ENCODE assay signal across 17 cellular contexts in genomic region chr2:156903335-156903734, GRCh38.
DNase-seq lines count a peak whose midpoint lies in the region; ATAC-seq and TF ChIP-seq lines count a peak whose summit lies in the region.
"Had no signal": no experiment of that assay in that cellular context is flagged by ENCODE, and none has a peak within 500 bp of the region (broad histone marks: within the 10 kb centered on the region; RNA-seq: fewer than 3 reads in every experiment).

No MANE protein-coding gene starts in this region.

- H3K4ac ChIP-seq in IMR-90 (ENCODE audit: low read depth, low read length) = no peak overlapping the region

- H4K5ac ChIP-seq in IMR-90 (ENCODE audit: low read depth, low read length) = no peak overlapping the region

- H2BK120ac ChIP-seq in IMR-90 (ENCODE audit: low read depth, low read length) = no peak overlapping the region

- no peaks in the 10 kb centered on the region for H3K36me3 Mint-ChIP-seq in activated CD4-positive, alpha-beta T cell treated with anti-CD3 and anti-CD28 coated beads, Interleukin-2, amount 10 ng/mL, durations not matched to agents 24 days and 14 days (ENCODE audit: low read depth)

- H3K9me1 ChIP-seq in IMR-90 (ENCODE audit: insufficient read depth, low read length) = no peaks in the 10 kb centered on the region

- no peak overlapping the region for H2AK9ac ChIP-seq in IMR-90 (replicated peaks; ENCODE audit: low read depth, low read length, poor library complexity)

- peaks cover 1% of the 10 kb centered on the region; the same call in 1 of the 2 replicates for H3K4me1 ChIP-seq in IMR-90 (ENCODE audit: control insufficient read depth, insufficient read depth, low read length)
- peaks cover 16% of the 10 kb centered on the region for H3K4me1 ChIP-seq in adipocyte (ENCODE audit: control insufficient read depth, insufficient read depth, low read length)
- H3K4me1 ChIP-seq: Peyer's patch had no signal

- BruUV-seq in IMR-90 (replicated peaks; lab: Mats Ljungman, UMichigan) = no TSS peak

- no peak overlapping the region for H3K27ac ChIP-seq in IMR-90 (ENCODE audit: insufficient read depth, low read length)
- H3K27ac ChIP-seq: Peyer's patch had no signal

- H3K9me3 ChIP-seq in IMR-90 (ENCODE audit: control insufficient read depth, insufficient read depth, low read length) (no peaks in the 10 kb centered on the region), adipocyte (ENCODE audit: control insufficient read depth, low read length) (no peaks in the 10 kb centered on the region)
- H3K9me3 ChIP-seq: Peyer's patch had no signal

- ATAC-seq in IMR-90 (ENCODE audit: low read depth) (peak; percentile 51), left colon (no peak)
- ATAC-seq: GM12878, GM23338, K562 had no signal

- H4K8ac ChIP-seq in IMR-90 (ENCODE audit: low read depth in 2 of 2, low read length in 2 of 2) = no peak overlapping the region

- no peak overlapping the region for H2BK15ac ChIP-seq in IMR-90 (ENCODE audit: low read depth, low read length)

- H3K79me1 ChIP-seq in IMR-90 (ENCODE audit: low read depth in 1 of 2, low read length in 2 of 2) = no peaks in the 10 kb centered on the region

- H3K4me3 ChIP-seq in IMR-90 (ENCODE audit: insufficient read depth, low read depth, low read length) (no peak overlapping the region), adipocyte (ENCODE audit: low read length) (no peak overlapping the region)
- H3K4me3 ChIP-seq: GM12878, GM23338, K562, Peyer's patch had no signal

- H3K23ac ChIP-seq in IMR-90 (ENCODE audit: low read depth, low read length) = no peak overlapping the region

- no peak for TF ChIP-seq POLR2A in IMR-90 (IDR thresholded peaks at IDR 0.05; ENCODE audit: low read depth, low read length)

- H3K9ac ChIP-seq in IMR-90 (ENCODE audit: low read depth, low read length) = no peak overlapping the region
- H3K9ac ChIP-seq in adipocyte (ENCODE audit: low read length) = no peak overlapping the region

- no peak overlapping the region for H4K91ac ChIP-seq in IMR-90 (ENCODE audit: insufficient read depth, low read depth, low read length)

- H2BK20ac ChIP-seq in IMR-90 (ENCODE audit: low read depth, low read length) = no peak overlapping the region

- H3K9me3 Mint-ChIP-seq in activated CD4-positive, alpha-beta T cell treated with anti-CD3 and anti-CD28 coated beads, Interleukin-2, amount 10 ng/mL, durations not matched to agents 24 days and 14 days = no peaks in the 10 kb centered on the region
- H3K9me3 Mint-ChIP-seq: CD4-positive, alpha-beta T cell; GM23338 had no signal

- H3K4me2 ChIP-seq in IMR-90 (ENCODE audit: low read depth, low read length) = no peak overlapping the region
- H3K4me2 ChIP-seq: GM23338 had no signal

- DNase-seq in ELR (ENCODE audit: low read depth) (peak; percentile 53), IMR-90 (peak; percentile 35), adipocyte (ENCODE audit: low read depth) (peak; percentile 44), renal cortical epithelial cell (ENCODE audit: low read depth) (peak; percentile 10), NCI-H146 treated with DMSO at 0.1 percent for 48 hours (lab: John Stamatoyannopoulos, UW; ENCODE audit: unreplicated experiment) (no peak), left colon (no peak)
- no peak for DNase-seq in activated CD4-positive, alpha-beta T cell treated with anti-CD3 and anti-CD28 coated beads, Interleukin-2, amount 10 ng/mL, durations not matched to agents 24 days and 14 days
- DNase-seq: ACHN; CD4-positive, alpha-beta T cell; NCI-H1092; NCI-H1694 treated with DMSO at 0.1 percent for 48 hours; NCI-H446; Peyer's patch; SHP77 had no signal

- dilution Hi-C loops in IMR-90 (cut with HindIII; ENCODE audit: low sequenced_read_pairs, unreplicated experiment) = no loop called here

- intact Hi-C loops in IMR-90 (cut with micrococcal nuclease) = no loop called here
- intact Hi-C loops in activated CD4-positive, alpha-beta T cell treated with anti-CD3 and anti-CD28 coated beads, Interleukin-2, amount 10 ng/mL, durations not matched to agents 24 days and 14 days (cut with micrococcal nuclease) = no loop called here
- intact Hi-C loops in left colon (cut with DNase I, micrococcal nuclease) = no loop called here

- TF ChIP-seq CTCF in IMR-90 (conservative IDR thresholded peaks at IDR 0.05; ENCODE audit: low read depth, low read length) = no peak

- POLR2A ChIA-PET in IMR-90 (lab: Charles Lee; ENCODE audit: unreplicated experiment) = no interaction called here

- no peak overlapping the region for H3K18ac ChIP-seq in IMR-90 (ENCODE audit: low read depth, low read length)

- H2AFZ ChIP-seq in IMR-90 (replicated peaks; ENCODE audit: low read length, poor library complexity) = no peak overlapping the region
- H2AFZ ChIP-seq: GM23338 had no signal

- no peaks in the 10 kb centered on the region for H4K20me1 ChIP-seq in IMR-90 (ENCODE audit: insufficient read depth, low read length)

- no peak overlapping the region for H2BK5ac ChIP-seq in IMR-90 (ENCODE audit: low read depth, low read length, poor library complexity, severe bottlenecking)

- no peak overlapping the region for H3K56ac ChIP-seq in IMR-90 (ENCODE audit: extremely low read depth, insufficient read depth, low read length)

- H3K27ac Mint-ChIP-seq in activated CD4-positive, alpha-beta T cell treated with anti-CD3 and anti-CD28 coated beads, Interleukin-2, amount 10 ng/mL, durations not matched to agents 24 days and 14 days = no peak overlapping the region
- H3K27ac Mint-ChIP-seq: CD4-positive, alpha-beta T cell; GM23338 had no signal

- H3K36me3 ChIP-seq in IMR-90 (ENCODE audit: control insufficient read depth, insufficient read depth, low read length) (no peaks in the 10 kb centered on the region), adipocyte (ENCODE audit: control insufficient read depth, insufficient read depth, low read length, severe bottlenecking) (no peaks in the 10 kb centered on the region)
- H3K36me3 ChIP-seq: Peyer's patch had no signal

- no peak overlapping the region for H2AK5ac ChIP-seq in IMR-90 (ENCODE audit: low read depth, low read length)

- H3K27me3 ChIP-seq in IMR-90 (ENCODE audit: control insufficient read depth, insufficient read depth, low read length) (no peaks in the 10 kb centered on the region), adipocyte (replicated peaks; ENCODE audit: control insufficient read depth, insufficient read depth, low read length) (no peaks in the 10 kb centered on the region)
- H3K27me3 ChIP-seq: Peyer's patch had no signal

- peaks cover 2% of the 10 kb centered on the region for H3K4me1 Mint-ChIP-seq in activated CD4-positive, alpha-beta T cell treated with anti-CD3 and anti-CD28 coated beads, Interleukin-2, amount 10 ng/mL, durations not matched to agents 24 days and 14 days
- H3K4me1 Mint-ChIP-seq: GM23338 had no signal

- CTCF ChIA-PET in IMR-90 (lab: Yijun Ruan, JAX) = no interaction called here

- peaks cover 48% of the 10 kb centered on the region for H3K27me3 Mint-ChIP-seq in activated CD4-positive, alpha-beta T cell treated with anti-CD3 and anti-CD28 coated beads, Interleukin-2, amount 10 ng/mL, durations not matched to agents 24 days and 14 days
- H3K27me3 Mint-ChIP-seq: CD4-positive, alpha-beta T cell had no signal

- TF ChIP-seq RAD21 in IMR-90 (IDR thresholded peaks at IDR 0.05; ENCODE audit: low read length) = no peak

- no peak overlapping the region for H3K4me3 Mint-ChIP-seq in activated CD4-positive, alpha-beta T cell treated with anti-CD3 and anti-CD28 coated beads, Interleukin-2, amount 10 ng/mL, durations not matched to agents 24 days and 14 days
- H3K4me3 Mint-ChIP-seq: CD4-positive, alpha-beta T cell; GM23338 had no signal

- no peak overlapping the region for H3K14ac ChIP-seq in IMR-90 (replicated peaks; ENCODE audit: low read depth, low read length)

- in situ Hi-C loops in IMR-90 (cut with MboI; ENCODE audit: low sequenced_read_pairs) = no loop called here

TF ChIP-seq in IMR-90, 13 proteins besides CTCF, POLR2A, EP300 and RAD21:
- TF ChIP-seq SMC3 (IDR thresholded peaks at IDR 0.05; ENCODE audit: low read depth, low read length) (no peak), RCOR1 (IDR thresholded peaks at IDR 0.05; ENCODE audit: insufficient replicate concordance, low read length) (no peak), MXI1 (IDR thresholded peaks at IDR 0.05; ENCODE audit: borderline replicate concordance, low read depth, low read length) (no peak), BHLHE40 (IDR thresholded peaks at IDR 0.05; ENCODE audit: low read depth, low read length) (no peak), NFE2L2 (IDR thresholded peaks at IDR 0.05; ENCODE audit: low read depth, low read length) (no peak), ELK1 (IDR thresholded peaks at IDR 0.05; ENCODE audit: borderline replicate concordance, low read depth, low read length) (no peak), CHD1 (IDR thresholded peaks at IDR 0.05; ENCODE audit: low read depth, low read length) (no peak), RFX5 (IDR thresholded peaks at IDR 0.05; ENCODE audit: low read depth, low read length) (no peak), MAZ (IDR thresholded peaks at IDR 0.05; ENCODE audit: borderline replicate concordance, low read depth, low read length) (no peak), CEBPB (IDR thresholded peaks at IDR 0.05; ENCODE audit: low read depth, low read length) (no peak), MAFK (IDR thresholded peaks at IDR 0.05; ENCODE audit: low read depth, low read length) (no peak), FOS (IDR thresholded peaks at IDR 0.05; ENCODE audit: low read depth, low read length) (no peak), USF2 (IDR thresholded peaks at IDR 0.05; ENCODE audit: low read depth, low read length) (no peak)

Comparison
In these comparisons a context has a peak if more than half of its experiments do, and no peak if none do; other contexts are left out.
1. DNase-seq: peak in ELR (single experiment), IMR-90 (single experiment), adipocyte (single experiment) and renal cortical epithelial cell (single experiment); none in NCI-H146 treated with DMSO at 0.1 percent for 48 hours (single experiment), activated CD4-positive, alpha-beta T cell treated with anti-CD3 and anti-CD28 coated beads, Interleukin-2, amount 10 ng/mL, durations not matched to agents 24 days and 14 days (single experiment) and left colon (0 of 2).